In the genomic region with DNA sequence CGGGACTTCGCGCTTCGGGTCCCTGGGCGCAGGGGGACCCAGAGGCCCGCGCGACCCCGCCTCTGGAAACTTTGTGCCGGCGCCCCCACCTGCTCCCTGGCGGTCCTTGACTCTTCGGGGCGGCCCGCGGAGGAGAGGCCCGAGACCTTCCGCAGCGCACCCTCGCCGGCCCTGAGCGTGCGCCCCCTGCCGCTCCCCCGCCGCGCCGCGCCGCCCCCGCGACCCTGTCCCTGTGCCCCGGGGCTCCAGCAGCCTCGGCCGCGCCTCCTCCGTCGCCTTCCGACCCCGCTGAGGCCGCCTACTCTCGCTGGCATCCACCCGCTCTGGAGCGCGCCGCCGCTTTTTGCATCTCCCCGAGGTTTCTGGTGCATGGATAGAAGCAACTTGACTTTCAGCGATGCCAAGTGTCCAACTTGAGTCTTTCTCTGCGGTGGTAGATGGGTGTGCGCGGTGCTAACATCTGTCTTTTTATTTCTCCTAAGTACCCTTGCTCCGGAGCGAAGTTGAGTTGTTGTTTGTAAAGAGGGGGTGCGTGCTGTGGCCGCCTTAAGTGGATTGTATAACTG, we compare ENCODE assay signal across 8 cellular contexts. TPM values are rescaled to one million over a fixed set of nuclear protein-coding genes. Genes with fewer than 3 reads are reported as not detected.
DNase-seq lines count a peak whose midpoint lies in the region; ATAC-seq and TF ChIP-seq lines count a peak whose summit lies in the region.

No MANE protein-coding gene starts in this region.

- BruUV-seq in PC-3 (replicated peaks; lab: Mats Ljungman, UMichigan) = no TSS peak

- TF ChIP-seq CTCF in PC-3 (conservative IDR thresholded peaks at IDR 0.05; ENCODE audit: low read depth, low read length) (peak; percentile 20; the same call in 1 of the 2 replicates), fibroblast of the aortic adventitia (IDR thresholded peaks at IDR 0.05; ENCODE audit: insufficient read depth, low read length) (no peak)

- H3K9me3 Mint-ChIP-seq in activated T-helper 1 cell treated with anti-CD3 and anti-CD28 coated beads, Interleukin-12 subunit alpha, Interleukin-12 subunit beta, Interleukin-2, Interleukin-4 antibody, amounts not matched to agents 30 ng/mL and 10 ng/mL and 1 ng/mL, durations not matched to agents 14 hours and 24 hours and 36 hours = no peaks in the 10 kb centered on the region

- H3K9ac ChIP-seq in BLaER1 treated with 17β-estradiol and CSF1 and Interleukin-3, amounts not matched to agents 10 nM and 100 nM = peak overlapping the region; percentile 64 to 88 (median 84)
- peak overlapping the region; percentile 74 for H3K9ac ChIP-seq in PC-3 (ENCODE audit: low read length)
- H3K9ac ChIP-seq in subcutaneous abdominal adipose tissue (ENCODE audit: low read length in 5 of 5) = peak overlapping the region; percentile 47 to 81 (median 57)

- H3K79me2 ChIP-seq in PC-3 (ENCODE audit: low read length) = peaks cover 52% of the 10 kb centered on the region

- H3K9me2 ChIP-seq in PC-3 (replicated peaks; ENCODE audit: low read length) = no peaks in the 10 kb centered on the region

- peaks cover 36 to 67% (median 60%) of the 10 kb centered on the region in 10 experiments for H3K4me1 ChIP-seq in BLaER1 treated with 17β-estradiol and CSF1 and Interleukin-3, amounts not matched to agents 10 nM and 100 nM
- H3K4me1 ChIP-seq in PC-3 (ENCODE audit: insufficient read depth, low read length) (peaks cover 48% of the 10 kb centered on the region), neuron (ENCODE audit: insufficient read depth, low read length) (peaks cover 37% of the 10 kb centered on the region), subcutaneous abdominal adipose tissue (ENCODE audit: control insufficient read depth in 5 of 5, insufficient read depth in 5 of 5, low read length in 5 of 5) (peaks cover 0 to 67% (median 63%) of the 10 kb centered on the region in 5 donors)

- no peaks in the 10 kb centered on the region for H3K9me3 ChIP-seq in BLaER1 treated with 17β-estradiol and CSF1 and Interleukin-3, amounts not matched to agents 10 nM and 100 nM (replicated peaks in 1 of 11)
- no peaks in the 10 kb centered on the region for H3K9me3 ChIP-seq in PC-3 (ENCODE audit: low read length)
- no peaks in the 10 kb centered on the region for H3K9me3 ChIP-seq in neuron (ENCODE audit: low read length)
- H3K9me3 ChIP-seq in subcutaneous abdominal adipose tissue (ENCODE audit: control insufficient read depth in 5 of 5, low read length in 5 of 5) = no peaks in the 10 kb centered on the region

- DNase-seq in PC-3 (peak; percentile 38), fibroblast of the aortic adventitia (ENCODE audit: low read depth) (peak; percentile 48)
- DNase-seq in activated T-helper 1 cell treated with anti-CD3 and anti-CD28 coated beads, Interleukin-12 subunit alpha, Interleukin-12 subunit beta, Interleukin-2, Interleukin-4 antibody, amounts not matched to agents 30 ng/mL and 10 ng/mL and 1 ng/mL, durations not matched to agents 14 hours and 24 hours and 36 hours (ENCODE audit: low spot score) = peak; percentile 63

- H4K20me1 ChIP-seq in BLaER1 treated with 17β-estradiol and CSF1 and Interleukin-3, amounts not matched to agents 10 nM and 100 nM = peaks cover 6 to 50% (median 36%) of the 10 kb centered on the region in 11 experiments; a peak in 18 of 22 replicates
- peaks cover 16% of the 10 kb centered on the region for H4K20me1 ChIP-seq in PC-3 (ENCODE audit: low read length)

- H3K4me2 ChIP-seq in BLaER1 treated with 17β-estradiol and CSF1 and Interleukin-3, amounts not matched to agents 10 nM and 100 nM = peak overlapping the region; percentile 87 to 96 (median 92)
- peak overlapping the region; percentile 94 for H3K4me2 ChIP-seq in PC-3 (ENCODE audit: low read length)

- peaks cover 0 to 11% (median 8%) of the 10 kb centered on the region in 11 experiments; a peak in 11 of 22 replicates for H3K27me3 ChIP-seq in BLaER1 treated with 17β-estradiol and CSF1 and Interleukin-3, amounts not matched to agents 10 nM and 100 nM
- H3K27me3 ChIP-seq in PC-3 (ENCODE audit: low read length) = no peaks in the 10 kb centered on the region
- no peaks in the 10 kb centered on the region for H3K27me3 ChIP-seq in neuron (ENCODE audit: insufficient read depth, low read length)
- H3K27me3 ChIP-seq in subcutaneous abdominal adipose tissue (ENCODE audit: control insufficient read depth in 5 of 5, insufficient read depth in 4 of 5, low read length in 5 of 5) = no peaks in the 10 kb centered on the region

- no peaks in the 10 kb centered on the region for H3F3A ChIP-seq in PC-3 (ENCODE audit: low read length, unreplicated experiment)

- ATAC-seq in GM18909 (IDR thresholded peaks at IDR 0.05; ENCODE audit: poor library complexity, unreplicated experiment) (peak; percentile 67), HG03196 (IDR thresholded peaks at IDR 0.05; ENCODE audit: unreplicated experiment) (peak; percentile 42), PC-3 (peak; percentile 9)

- POLR2A ChIA-PET in PC-3 (lab: Charles Lee; ENCODE audit: unreplicated experiment) = interaction anchor here (0.7 kb wide), 1 partner anchor 14 kb away, joined by 3 read pairs; no protein-coding TSS in a partner anchor

- H3K4me3 ChIP-seq in BLaER1 treated with 17β-estradiol and CSF1 and Interleukin-3, amounts not matched to agents 10 nM and 100 nM = peak overlapping the region; percentile 62 to 92 (median 73)
- H3K4me3 ChIP-seq in PC-3 (ENCODE audit: low read length) (peak overlapping the region; percentile 85), fibroblast of the aortic adventitia (ENCODE audit: low read depth, low read length) (peak overlapping the region; percentile 84), neuron (ENCODE audit: low read length) (peak overlapping the region; percentile 98), subcutaneous abdominal adipose tissue (ENCODE audit: low read depth in 1 of 5, low read length in 5 of 5) (peak overlapping the region; percentile 77 to 87 (median 83))

- peak overlapping the region; percentile 97 for H3K27ac Mint-ChIP-seq in activated T-helper 1 cell treated with anti-CD3 and anti-CD28 coated beads, Interleukin-12 subunit alpha, Interleukin-12 subunit beta, Interleukin-2, Interleukin-4 antibody, amounts not matched to agents 30 ng/mL and 10 ng/mL and 1 ng/mL, durations not matched to agents 14 hours and 24 hours and 36 hours

- peaks cover 50% of the 10 kb centered on the region for H3K4me1 Mint-ChIP-seq in activated T-helper 1 cell treated with anti-CD3 and anti-CD28 coated beads, Interleukin-12 subunit alpha, Interleukin-12 subunit beta, Interleukin-2, Interleukin-4 antibody, amounts not matched to agents 30 ng/mL and 10 ng/mL and 1 ng/mL, durations not matched to agents 14 hours and 24 hours and 36 hours (ENCODE audit: low read depth)

- CTCF ChIA-PET in PC-3 (lab: Charles Lee) = interaction anchor here (0.5 kb wide), 1 partner anchor 9 kb away, joined by 3 read pairs; no protein-coding TSS in a partner anchor

- H3K27me3 Mint-ChIP-seq in activated T-helper 1 cell treated with anti-CD3 and anti-CD28 coated beads, Interleukin-12 subunit alpha, Interleukin-12 subunit beta, Interleukin-2, Interleukin-4 antibody, amounts not matched to agents 30 ng/mL and 10 ng/mL and 1 ng/mL, durations not matched to agents 14 hours and 24 hours and 36 hours (ENCODE audit: insufficient read depth) = peaks cover 3% of the 10 kb centered on the region

- H3K4me3 Mint-ChIP-seq in activated T-helper 1 cell treated with anti-CD3 and anti-CD28 coated beads, Interleukin-12 subunit alpha, Interleukin-12 subunit beta, Interleukin-2, Interleukin-4 antibody, amounts not matched to agents 30 ng/mL and 10 ng/mL and 1 ng/mL, durations not matched to agents 14 hours and 24 hours and 36 hours = peak overlapping the region; percentile 92

- H2AFZ ChIP-seq in PC-3 (ENCODE audit: low read length) (0 out of 2 replicates have a peak overlapping the region, but pooled peaks have one; percentile 30), neuron (ENCODE audit: low read depth, low read length) (peak overlapping the region; percentile 62)

- peaks cover 7% of the 10 kb centered on the region for H3K36me3 Mint-ChIP-seq in activated T-helper 1 cell treated with anti-CD3 and anti-CD28 coated beads, Interleukin-12 subunit alpha, Interleukin-12 subunit beta, Interleukin-2, Interleukin-4 antibody, amounts not matched to agents 30 ng/mL and 10 ng/mL and 1 ng/mL, durations not matched to agents 14 hours and 24 hours and 36 hours (ENCODE audit: low read depth)

- intact Hi-C loops in PC-3 (cut with micrococcal nuclease) = no loop called here
- intact Hi-C loops in activated T-helper 1 cell treated with anti-CD3 and anti-CD28 coated beads, Interleukin-12 subunit alpha, Interleukin-12 subunit beta, Interleukin-2, Interleukin-4 antibody, amounts not matched to agents 30 ng/mL and 10 ng/mL and 1 ng/mL, durations not matched to agents 14 hours and 24 hours and 36 hours (cut with micrococcal nuclease) = loop anchor here (1.0 kb wide), 1 partner anchor 117 kb away; no protein-coding TSS in a partner anchor

- H3K27ac ChIP-seq in BLaER1 treated with 17β-estradiol and CSF1 and Interleukin-3, amounts not matched to agents 10 nM and 100 nM = peak overlapping the region in 10 of 11 experiments; percentile 27 to 87 (median 77); a peak in 19 of 22 replicates
- peak overlapping the region; percentile 91 for H3K27ac ChIP-seq in PC-3 (ENCODE audit: low read length)
- H3K27ac ChIP-seq in subcutaneous abdominal adipose tissue (ENCODE audit: low read depth, low read length) = peak overlapping the region; percentile 88

- H3K36me3 ChIP-seq in BLaER1 treated with 17β-estradiol and CSF1 and Interleukin-3, amounts not matched to agents 10 nM and 100 nM = no peaks in the 10 kb centered on the region; a peak in 1 of 22 replicates
- H3K36me3 ChIP-seq in PC-3 (ENCODE audit: low read depth, low read length) (no peaks in the 10 kb centered on the region), neuron (ENCODE audit: insufficient read depth, low read length) (no peaks in the 10 kb centered on the region), subcutaneous abdominal adipose tissue (ENCODE audit: control insufficient read depth in 5 of 5, insufficient read depth in 5 of 5, low read length in 5 of 5) (no peaks in the 10 kb centered on the region)

RNA-seq across cellular contexts. Expression of gene DUSP14, which starts 0.4 kb away (rescaled TPM):
- total RNA-seq in PC-3 (2014; rRNA removed) (49.4 and 56.2 TPM in 2 replicates), fibroblast of the aortic adventitia (ENCODE audit: low replicate concordance) (14.5 and 52.8 TPM in 2 replicates)
- total RNA-seq in activated T-helper 1 cell treated with anti-CD3 and anti-CD28 coated beads, Interleukin-12 subunit alpha, Interleukin-12 subunit beta, Interleukin-2, Interleukin-4 antibody, amounts not matched to agents 30 ng/mL and 10 ng/mL and 1 ng/mL, durations not matched to agents 14 hours and 24 hours and 36 hours = 21.4 and 22.3 TPM in 2 replicates

Comparison
In these comparisons a context has a peak if more than half of its experiments do, and no peak if none do; other contexts are left out.
1. Peak in every context shown above with its lines: DNase-seq, ATAC-seq, H3K4me3 ChIP-seq and H3K27ac ChIP-seq.
2. ATAC-seq: peak in every context shown above with its lines; median percentile 67 in GM18909; 42 in HG03196; 9 in PC-3.